In the genomic region with DNA sequence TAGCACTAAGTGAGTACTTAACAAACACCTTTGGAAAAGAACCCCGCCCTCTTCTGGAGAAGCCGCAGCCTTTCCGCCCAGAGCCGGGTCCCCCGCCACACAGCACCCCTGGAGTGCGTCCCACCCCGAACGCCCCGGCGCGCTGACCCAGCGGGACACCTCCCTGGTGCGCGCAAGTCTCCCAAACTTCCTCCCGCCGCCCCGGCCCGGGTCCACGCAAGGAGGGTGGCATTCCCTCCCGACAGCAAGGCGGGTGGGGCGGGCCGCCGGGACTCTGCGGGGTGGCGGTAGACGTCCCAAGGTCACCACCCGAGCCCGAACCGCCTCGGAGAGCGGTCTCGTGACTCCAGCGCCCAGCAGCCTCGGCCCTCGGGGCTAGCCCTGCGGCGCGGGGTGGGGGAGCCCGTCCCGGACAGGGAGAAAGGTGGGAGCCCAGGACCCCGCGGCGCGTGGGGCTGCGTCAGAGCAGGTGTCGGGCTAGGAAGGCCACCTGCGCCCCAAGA, we compare ENCODE assay signal across 1 cellular context.
TF ChIP-seq lines count a peak whose summit lies in the region.

No MANE protein-coding gene starts in this region.

TF ChIP-seq in HepG2, 621 proteins besides CTCF, POLR2A, EP300 and RAD21 (continued from another document and continues in another):
- TF ChIP-seq, protein P1, sequence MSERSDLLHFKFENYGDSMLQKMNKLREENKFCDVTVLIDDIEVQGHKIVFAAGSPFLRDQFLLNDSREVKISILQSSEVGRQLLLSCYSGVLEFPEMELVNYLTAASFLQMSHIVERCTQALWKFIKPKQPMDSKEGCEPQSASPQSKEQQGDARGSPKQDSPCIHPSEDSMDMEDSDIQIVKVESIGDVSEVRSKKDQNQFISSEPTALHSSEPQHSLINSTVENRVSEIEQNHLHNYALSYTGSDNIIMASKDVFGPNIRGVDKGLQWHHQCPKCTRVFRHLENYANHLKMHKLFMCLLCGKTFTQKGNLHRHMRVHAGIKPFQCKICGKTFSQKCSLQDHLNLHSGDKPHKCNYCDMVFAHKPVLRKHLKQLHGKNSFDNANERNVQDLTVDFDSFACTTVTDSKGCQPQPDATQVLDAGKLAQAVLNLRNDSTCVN (CRISPR knock-in tag; IDR thresholded peaks at IDR 0.05; ENCODE audit: borderline replicate concordance) = peak; percentile 56; the same call in 1 of the 2 replicates
- peak; percentile 66 for TF ChIP-seq PHF21A (CRISPR knock-in tag; IDR thresholded peaks at IDR 0.05)
- no peak for TF ChIP-seq PAX8 (CRISPR knock-in tag; IDR thresholded peaks at IDR 0.05; ENCODE audit: borderline replicate concordance)
- TF ChIP-seq KLF9 (CRISPR knock-in tag; IDR thresholded peaks at IDR 0.05; ENCODE audit: low read depth) = no peak
- no peak for TF ChIP-seq ZNF20 (CRISPR knock-in tag; IDR thresholded peaks at IDR 0.05)
- no peak for TF ChIP-seq PTBP1 (IDR thresholded peaks at IDR 0.05; ENCODE audit: low read depth, low read length, poor library complexity, severe bottlenecking)
- TF ChIP-seq HDAC2 (CRISPR knock-in tag; IDR thresholded peaks at IDR 0.05) = peak; percentile 14; the same call in 1 of the 2 replicates
- peak; percentile 73 for TF ChIP-seq IKZF4 (CRISPR knock-in tag; IDR thresholded peaks at IDR 0.05; ENCODE audit: borderline replicate concordance, low read depth, not compliant biosample characterization)
- TF ChIP-seq PAWR (CRISPR knock-in tag; IDR thresholded peaks at IDR 0.05; ENCODE audit: borderline replicate concordance) = no peak
- TF ChIP-seq TEAD3 (CRISPR knock-in tag; optimal IDR thresholded peaks at IDR 0.05; ENCODE audit: borderline replicate concordance) = peak; percentile 69
- no peak for TF ChIP-seq ZNF205 (CRISPR knock-in tag; IDR thresholded peaks at IDR 0.05)
- TF ChIP-seq FOXP1 (IDR thresholded peaks at IDR 0.05) = no peak
- TF ChIP-seq FOXP1 (CRISPR knock-in tag; IDR thresholded peaks at IDR 0.05) = no peak
- TF ChIP-seq, protein P2, sequence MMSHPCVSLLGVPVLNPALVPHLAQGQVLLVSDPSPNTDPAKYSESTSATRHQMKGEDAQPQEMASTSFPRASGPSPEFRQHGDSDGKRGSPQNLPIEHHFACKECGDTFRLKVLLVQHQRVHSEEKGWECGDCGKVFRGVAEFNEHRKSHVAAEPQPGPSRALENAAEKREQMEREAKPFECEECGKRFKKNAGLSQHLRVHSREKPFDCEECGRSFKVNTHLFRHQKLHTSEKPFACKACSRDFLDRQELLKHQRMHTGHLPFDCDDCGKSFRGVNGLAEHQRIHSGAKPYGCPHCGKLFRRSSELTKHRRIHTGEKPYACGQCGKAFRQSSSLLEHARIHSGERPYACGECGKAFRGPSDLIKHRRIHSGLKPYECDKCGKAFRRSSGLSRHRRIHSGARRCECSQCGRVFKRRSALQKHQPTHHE (CRISPR knock-in tag; IDR thresholded peaks at IDR 0.05; ENCODE audit: borderline replicate concordance) = peak; percentile 37; the same call in 1 of the 2 replicates
- no peak for TF ChIP-seq NRL (CRISPR knock-in tag; IDR thresholded peaks at IDR 0.05; ENCODE audit: borderline replicate concordance)
- peak; percentile 42; the same call in 1 of the 2 replicates for TF ChIP-seq SALL1 (CRISPR knock-in tag; IDR thresholded peaks at IDR 0.05)
- peak; percentile 61 for TF ChIP-seq KMT2B (CRISPR knock-in tag; IDR thresholded peaks at IDR 0.05)
- no peak for TF ChIP-seq RBM39 (IDR thresholded peaks at IDR 0.05; ENCODE audit: low read depth, low read length, poor library complexity, severe bottlenecking)
- TF ChIP-seq, protein P3, sequence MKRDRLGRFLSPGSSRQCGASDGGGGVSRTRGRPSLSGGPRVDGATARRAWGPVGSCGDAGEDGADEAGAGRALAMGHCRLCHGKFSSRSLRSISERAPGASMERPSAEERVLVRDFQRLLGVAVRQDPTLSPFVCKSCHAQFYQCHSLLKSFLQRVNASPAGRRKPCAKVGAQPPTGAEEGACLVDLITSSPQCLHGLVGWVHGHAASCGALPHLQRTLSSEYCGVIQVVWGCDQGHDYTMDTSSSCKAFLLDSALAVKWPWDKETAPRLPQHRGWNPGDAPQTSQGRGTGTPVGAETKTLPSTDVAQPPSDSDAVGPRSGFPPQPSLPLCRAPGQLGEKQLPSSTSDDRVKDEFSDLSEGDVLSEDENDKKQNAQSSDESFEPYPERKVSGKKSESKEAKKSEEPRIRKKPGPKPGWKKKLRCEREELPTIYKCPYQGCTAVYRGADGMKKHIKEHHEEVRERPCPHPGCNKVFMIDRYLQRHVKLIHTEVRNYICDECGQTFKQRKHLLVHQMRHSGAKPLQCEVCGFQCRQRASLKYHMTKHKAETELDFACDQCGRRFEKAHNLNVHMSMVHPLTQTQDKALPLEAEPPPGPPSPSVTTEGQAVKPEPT (CRISPR knock-in tag; IDR thresholded peaks at IDR 0.05; ENCODE audit: low read depth) = peak; percentile 10; the same call in 1 of the 2 replicates
- peak; percentile 95 for TF ChIP-seq MTF2 (CRISPR knock-in tag; IDR thresholded peaks at IDR 0.05; ENCODE audit: borderline replicate concordance)
- no peak for TF ChIP-seq HMG20A (CRISPR knock-in tag; IDR thresholded peaks at IDR 0.05; ENCODE audit: borderline replicate concordance)
- 0 out of 2 replicates have a peak, but pooled peaks have one; percentile 21 for TF ChIP-seq ZNF564 (CRISPR knock-in tag; IDR thresholded peaks at IDR 0.05)
- TF ChIP-seq, protein P4, sequence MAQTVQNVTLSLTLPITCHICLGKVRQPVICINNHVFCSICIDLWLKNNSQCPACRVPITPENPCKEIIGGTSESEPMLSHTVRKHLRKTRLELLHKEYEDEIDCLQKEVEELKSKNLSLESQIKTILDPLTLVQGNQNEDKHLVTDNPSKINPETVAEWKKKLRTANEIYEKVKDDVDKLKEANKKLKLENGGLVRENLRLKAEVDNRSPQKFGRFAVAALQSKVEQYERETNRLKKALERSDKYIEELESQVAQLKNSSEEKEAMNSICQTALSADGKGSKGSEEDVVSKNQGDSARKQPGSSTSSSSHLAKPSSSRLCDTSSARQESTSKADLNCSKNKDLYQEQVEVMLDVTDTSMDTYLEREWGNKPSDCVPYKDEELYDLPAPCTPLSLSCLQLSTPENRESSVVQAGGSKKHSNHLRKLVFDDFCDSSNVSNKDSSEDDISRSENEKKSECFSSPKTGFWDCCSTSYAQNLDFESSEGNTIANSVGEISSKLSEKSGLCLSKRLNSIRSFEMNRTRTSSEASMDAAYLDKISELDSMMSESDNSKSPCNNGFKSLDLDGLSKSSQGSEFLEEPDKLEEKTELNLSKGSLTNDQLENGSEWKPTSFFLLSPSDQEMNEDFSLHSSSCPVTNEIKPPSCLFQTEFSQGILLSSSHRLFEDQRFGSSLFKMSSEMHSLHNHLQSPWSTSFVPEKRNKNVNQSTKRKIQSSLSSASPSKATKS (CRISPR knock-in tag; IDR thresholded peaks at IDR 0.05) = no peak
- TF ChIP-seq, protein P5, sequence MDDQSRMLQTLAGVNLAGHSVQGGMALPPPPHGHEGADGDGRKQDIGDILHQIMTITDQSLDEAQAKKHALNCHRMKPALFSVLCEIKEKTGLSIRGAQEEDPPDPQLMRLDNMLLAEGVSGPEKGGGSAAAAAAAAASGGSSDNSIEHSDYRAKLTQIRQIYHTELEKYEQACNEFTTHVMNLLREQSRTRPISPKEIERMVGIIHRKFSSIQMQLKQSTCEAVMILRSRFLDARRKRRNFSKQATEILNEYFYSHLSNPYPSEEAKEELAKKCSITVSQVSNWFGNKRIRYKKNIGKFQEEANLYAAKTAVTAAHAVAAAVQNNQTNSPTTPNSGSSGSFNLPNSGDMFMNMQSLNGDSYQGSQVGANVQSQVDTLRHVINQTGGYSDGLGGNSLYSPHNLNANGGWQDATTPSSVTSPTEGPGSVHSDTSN (CRISPR knock-in tag; IDR thresholded peaks at IDR 0.05; ENCODE audit: borderline replicate concordance) = no peak
- TF ChIP-seq ZNF350 (CRISPR knock-in tag; IDR thresholded peaks at IDR 0.05; ENCODE audit: borderline replicate concordance, low read depth) = peak; percentile 87
- TF ChIP-seq, protein P6, sequence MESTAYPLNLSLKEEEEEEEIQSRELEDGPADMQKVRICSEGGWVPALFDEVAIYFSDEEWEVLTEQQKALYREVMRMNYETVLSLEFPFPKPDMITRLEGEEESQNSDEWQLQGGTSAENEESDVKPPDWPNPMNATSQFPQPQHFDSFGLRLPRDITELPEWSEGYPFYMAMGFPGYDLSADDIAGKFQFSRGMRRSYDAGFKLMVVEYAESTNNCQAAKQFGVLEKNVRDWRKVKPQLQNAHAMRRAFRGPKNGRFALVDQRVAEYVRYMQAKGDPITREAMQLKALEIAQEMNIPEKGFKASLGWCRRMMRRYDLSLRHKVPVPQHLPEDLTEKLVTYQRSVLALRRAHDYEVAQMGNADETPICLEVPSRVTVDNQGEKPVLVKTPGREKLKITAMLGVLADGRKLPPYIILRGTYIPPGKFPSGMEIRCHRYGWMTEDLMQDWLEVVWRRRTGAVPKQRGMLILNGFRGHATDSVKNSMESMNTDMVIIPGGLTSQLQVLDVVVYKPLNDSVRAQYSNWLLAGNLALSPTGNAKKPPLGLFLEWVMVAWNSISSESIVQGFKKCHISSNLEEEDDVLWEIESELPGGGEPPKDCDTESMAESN (CRISPR knock-in tag; conservative IDR thresholded peaks at IDR 0.05) = peak; percentile 31; the same call in 1 of the 2 replicates
- 0 out of 2 replicates have a peak, but pooled peaks have one; percentile 40 for TF ChIP-seq NAIF1 (CRISPR knock-in tag; IDR thresholded peaks at IDR 0.05; ENCODE audit: borderline replicate concordance)
- no peak for TF ChIP-seq PLRG1 (conservative IDR thresholded peaks at IDR 0.05)
- TF ChIP-seq FLYWCH1 (CRISPR knock-in tag; IDR thresholded peaks at IDR 0.05) = peak; percentile 90
- TF ChIP-seq ZNF562 (CRISPR knock-in tag; IDR thresholded peaks at IDR 0.05; ENCODE audit: borderline replicate concordance) = no peak
- TF ChIP-seq, protein P7, sequence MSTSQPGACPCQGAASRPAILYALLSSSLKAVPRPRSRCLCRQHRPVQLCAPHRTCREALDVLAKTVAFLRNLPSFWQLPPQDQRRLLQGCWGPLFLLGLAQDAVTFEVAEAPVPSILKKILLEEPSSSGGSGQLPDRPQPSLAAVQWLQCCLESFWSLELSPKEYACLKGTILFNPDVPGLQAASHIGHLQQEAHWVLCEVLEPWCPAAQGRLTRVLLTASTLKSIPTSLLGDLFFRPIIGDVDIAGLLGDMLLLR (CRISPR knock-in tag; IDR thresholded peaks at IDR 0.05) = no peak
- no peak for TF ChIP-seq AHR (CRISPR knock-in tag; IDR thresholded peaks at IDR 0.05)
- TF ChIP-seq SP140L (CRISPR knock-in tag; IDR thresholded peaks at IDR 0.05; ENCODE audit: borderline replicate concordance) = no peak
- TF ChIP-seq MED8 (CRISPR knock-in tag; IDR thresholded peaks at IDR 0.05; ENCODE audit: insufficient replicate concordance) = peak; percentile 8
- no peak for TF ChIP-seq FIP1L1 (IDR thresholded peaks at IDR 0.05; ENCODE audit: borderline replicate concordance, insufficient read depth, low read depth, low read length)
- TF ChIP-seq ZNF761 (CRISPR knock-in tag; conservative IDR thresholded peaks at IDR 0.05) = no peak; the same call in 1 of the 2 replicates
- 0 out of 2 replicates have a peak, but pooled peaks have one; percentile 37 for TF ChIP-seq ZNF138 (CRISPR knock-in tag; IDR thresholded peaks at IDR 0.05; ENCODE audit: low read depth)
- no peak; the same call in 1 of the 2 replicates for TF ChIP-seq ZNF235 (CRISPR knock-in tag; IDR thresholded peaks at IDR 0.05; ENCODE audit: borderline replicate concordance)
- TF ChIP-seq ZNF816 (CRISPR knock-in tag; IDR thresholded peaks at IDR 0.05; ENCODE audit: borderline replicate concordance) = no peak; the same call in 1 of the 2 replicates
- TF ChIP-seq SPEN (CRISPR knock-in tag; IDR thresholded peaks at IDR 0.05; ENCODE audit: low read depth) = peak; percentile 10; the same call in 1 of the 2 replicates
- TF ChIP-seq, protein P8, sequence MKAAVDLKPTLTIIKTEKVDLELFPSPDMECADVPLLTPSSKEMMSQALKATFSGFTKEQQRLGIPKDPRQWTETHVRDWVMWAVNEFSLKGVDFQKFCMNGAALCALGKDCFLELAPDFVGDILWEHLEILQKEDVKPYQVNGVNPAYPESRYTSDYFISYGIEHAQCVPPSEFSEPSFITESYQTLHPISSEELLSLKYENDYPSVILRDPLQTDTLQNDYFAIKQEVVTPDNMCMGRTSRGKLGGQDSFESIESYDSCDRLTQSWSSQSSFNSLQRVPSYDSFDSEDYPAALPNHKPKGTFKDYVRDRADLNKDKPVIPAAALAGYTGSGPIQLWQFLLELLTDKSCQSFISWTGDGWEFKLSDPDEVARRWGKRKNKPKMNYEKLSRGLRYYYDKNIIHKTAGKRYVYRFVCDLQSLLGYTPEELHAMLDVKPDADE (CRISPR knock-in tag; IDR thresholded peaks at IDR 0.05) = no peak
- TF ChIP-seq ZMYM4 (CRISPR knock-in tag; IDR thresholded peaks at IDR 0.05) = peak; percentile 70
- TF ChIP-seq REPIN1 (CRISPR knock-in tag; IDR thresholded peaks at IDR 0.05; ENCODE audit: borderline replicate concordance, low read depth) = no peak
- no peak for TF ChIP-seq REXO4 (CRISPR knock-in tag; IDR thresholded peaks at IDR 0.05; ENCODE audit: borderline replicate concordance)
- peak; percentile 59 for TF ChIP-seq BHLHE40 (IDR thresholded peaks at IDR 0.05; ENCODE audit: low read length)
- TF ChIP-seq, protein P9, sequence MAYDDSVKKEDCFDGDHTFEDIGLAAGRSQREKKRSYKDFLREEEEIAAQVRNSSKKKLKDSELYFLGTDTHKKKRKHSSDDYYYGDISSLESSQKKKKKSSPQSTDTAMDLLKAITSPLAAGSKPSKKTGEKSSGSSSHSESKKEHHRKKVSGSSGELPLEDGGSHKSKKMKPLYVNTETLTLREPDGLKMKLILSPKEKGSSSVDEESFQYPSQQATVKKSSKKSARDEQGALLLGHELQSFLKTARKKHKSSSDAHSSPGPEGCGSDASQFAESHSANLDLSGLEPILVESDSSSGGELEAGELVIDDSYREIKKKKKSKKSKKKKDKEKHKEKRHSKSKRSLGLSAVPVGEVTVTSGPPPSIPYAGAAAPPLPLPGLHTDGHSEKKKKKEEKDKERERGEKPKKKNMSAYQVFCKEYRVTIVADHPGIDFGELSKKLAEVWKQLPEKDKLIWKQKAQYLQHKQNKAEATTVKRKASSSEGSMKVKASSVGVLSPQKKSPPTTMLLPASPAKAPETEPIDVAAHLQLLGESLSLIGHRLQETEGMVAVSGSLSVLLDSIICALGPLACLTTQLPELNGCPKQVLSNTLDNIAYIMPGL (CRISPR knock-in tag; IDR thresholded peaks at IDR 0.05; ENCODE audit: borderline replicate concordance in 1 of 2, low read depth in 1 of 2) = peak in 1 of 2 experiments; percentile 88; a peak in 3 of 4 replicates
- TF ChIP-seq ZNF558 (CRISPR knock-in tag; IDR thresholded peaks at IDR 0.05; ENCODE audit: borderline replicate concordance) = peak; percentile 87; the same call in 1 of the 2 replicates
- 0 out of 2 replicates have a peak, but pooled peaks have one; percentile 14 for TF ChIP-seq ZNF232 (CRISPR knock-in tag; IDR thresholded peaks at IDR 0.05; ENCODE audit: borderline replicate concordance)
